16 cellular contexts compared by ENCODE assay signal in the genomic region with DNA sequence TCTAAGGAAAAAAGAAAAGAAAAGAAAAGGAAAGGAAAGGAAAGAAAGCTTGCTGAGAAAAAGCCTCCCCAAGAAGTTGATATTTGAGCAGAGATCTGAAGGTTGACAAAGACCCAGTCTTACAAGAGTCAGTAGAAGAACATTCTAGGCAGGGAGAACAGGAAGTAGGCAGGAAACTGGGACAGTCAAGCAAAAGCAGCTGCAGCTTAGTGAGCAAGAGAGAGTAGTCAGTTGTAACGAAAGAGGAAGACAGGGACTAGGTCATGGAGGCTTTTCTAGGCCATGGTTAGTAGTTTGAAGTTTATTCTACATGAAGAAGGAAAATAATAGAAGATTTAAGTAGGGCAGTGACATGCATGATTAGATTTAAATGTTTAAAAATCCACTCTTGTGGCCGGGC. TPM values are rescaled to one million over a fixed set of nuclear protein-coding genes. Genes with fewer than 3 reads are reported as not detected.
DNase-seq lines count a peak whose midpoint lies in the region; ATAC-seq and TF ChIP-seq lines count a peak whose summit lies in the region.
"Had no signal": no experiment of that assay in that cellular context is flagged by ENCODE, and none has a peak within 500 bp of the region (broad histone marks: within the 10 kb centered on the region; RNA-seq: fewer than 3 reads in every experiment).

No MANE protein-coding gene starts in this region.

- no peak for DNase-seq in CD8-positive, alpha-beta memory T cell
- peak; percentile 45 for DNase-seq in MM.1S
- no peak for DNase-seq in activated CD4-positive, alpha-beta memory T cell treated with anti-CD3 and anti-CD28 coated beads, Interleukin-2, amount 10 ng/mL, durations not matched to agents 7 days and 5 days
- DNase-seq in lower lobe of right lung = no peak
- DNase-seq in mammary epithelial cell = no peak
- DNase-seq in H7 = no peak
- no peak for DNase-seq in NCI-H526 (lab: John Stamatoyannopoulos, UW)
- DNase-seq: activated CD4-positive, alpha-beta T cell treated with anti-CD3 and anti-CD28 coated beads for 4 hours; H9; Karpas-422; NCI-H345; SHP77 treated with DMSO at 0.1 percent for 48 hours; stimulated activated CD4-positive, alpha-beta T cell treated with anti-CD3 and anti-CD28 coated beads, Interleukin-4, amount 100 ng/mL, for 1 hour had no signal

- H3K9me2 ChIP-seq in MM.1S (replicated peaks; ENCODE audit: insufficient read depth, low read length) = no peaks in the 10 kb centered on the region

- peaks cover 38% of the 10 kb centered on the region for H3K4me1 ChIP-seq in CD8-positive, alpha-beta memory T cell (ENCODE audit: insufficient read depth, low read length)
- peaks cover 20% of the 10 kb centered on the region for H3K4me1 ChIP-seq in MM.1S (ENCODE audit: low read length)
- H3K4me1 ChIP-seq in lower lobe of right lung = peaks cover 32% of the 10 kb centered on the region
- H3K4me1 ChIP-seq in mammary epithelial cell (ENCODE audit: insufficient read depth, low read length) = no peaks in the 10 kb centered on the region

- no peak overlapping the region for H3K27ac ChIP-seq in CD8-positive, alpha-beta memory T cell (ENCODE audit: low read depth, low read length)
- H3K27ac ChIP-seq in MM.1S (ENCODE audit: low read length) (no peak overlapping the region), lower lobe of right lung (no peak overlapping the region), mammary epithelial cell (ENCODE audit: insufficient read depth, low read depth, low read length) (no peak overlapping the region)

- in situ Hi-C loops in mammary epithelial cell (cut with MboI; ENCODE audit: low sequenced_read_pairs in 2 of 2) = no loop called here

- peak overlapping the region; percentile 31; the same call in 1 of the 2 replicates for H2AFZ ChIP-seq in MM.1S (ENCODE audit: low read length)
- H2AFZ ChIP-seq in mammary epithelial cell (ENCODE audit: low read depth, low read length) = no peak overlapping the region

- peaks cover 4% of the 10 kb centered on the region; the same call in 1 of the 2 replicates for H3F3A ChIP-seq in MM.1S (ENCODE audit: insufficient read depth, low read length)

- H4K20me1 ChIP-seq in MM.1S (ENCODE audit: insufficient read depth, low read length) (no peaks in the 10 kb centered on the region), mammary epithelial cell (ENCODE audit: insufficient read depth, low read length) (no peaks in the 10 kb centered on the region)

- peak overlapping the region in 3 of 7 donors; percentile 2 to 7 (median 4) for H3K4me3 Mint-ChIP-seq in CD8-positive, alpha-beta memory T cell
- no peak overlapping the region for H3K4me3 Mint-ChIP-seq in activated CD4-positive, alpha-beta memory T cell treated with anti-CD3 and anti-CD28 coated beads, Interleukin-2, amount 10 ng/mL, durations not matched to agents 7 days and 5 days
- H3K4me3 Mint-ChIP-seq: H9 had no signal

- H3K9ac ChIP-seq in MM.1S (ENCODE audit: low read length) (no peak overlapping the region), mammary epithelial cell (ENCODE audit: insufficient read depth, low read length) (no peak overlapping the region)

- H3K4me3 ChIP-seq in CD8-positive, alpha-beta memory T cell (ENCODE audit: low read length) = no peak overlapping the region
- H3K4me3 ChIP-seq in MM.1S (ENCODE audit: low read length) (no peak overlapping the region), lower lobe of right lung (no peak overlapping the region), mammary epithelial cell (replicated peaks in 1 of 3; ENCODE audit: insufficient read depth in 1 of 3, low read depth in 2 of 3, low read length in 3 of 3) (no peak overlapping the region), H7 (ENCODE audit: insufficient read depth, low read depth, low read length) (no peak overlapping the region)
- H3K4me3 ChIP-seq: lung had no signal

- dilution Hi-C loops in mammary epithelial cell (cut with HindIII; ENCODE audit: low sequenced_read_pairs) = no loop called here

- H3K9me3 ChIP-seq in CD8-positive, alpha-beta memory T cell (ENCODE audit: low read length) = no peaks in the 10 kb centered on the region
- H3K9me3 ChIP-seq in MM.1S (replicated peaks; ENCODE audit: insufficient read depth, low read length) (no peaks in the 10 kb centered on the region), lower lobe of right lung (no peaks in the 10 kb centered on the region), mammary epithelial cell (replicated peaks; ENCODE audit: insufficient read depth, low read length) (no peaks in the 10 kb centered on the region)

- no peak for TF ChIP-seq CTCF in MM.1S (IDR thresholded peaks at IDR 0.05; ENCODE audit: low read length)
- no peak for TF ChIP-seq CTCF in lower lobe of right lung (IDR thresholded peaks at IDR 0.05)
- TF ChIP-seq CTCF in mammary epithelial cell (conservative IDR thresholded peaks at IDR 0.05 in 1 of 2, IDR thresholded peaks at IDR 0.05 in 1 of 2; ENCODE audit: extremely low read depth in 1 of 2, insufficient read depth in 1 of 2, low read depth in 1 of 2, low read length in 2 of 2) = no peak

- no peaks in the 10 kb centered on the region for H3K9me3 Mint-ChIP-seq in CD8-positive, alpha-beta memory T cell
- no peaks in the 10 kb centered on the region for H3K9me3 Mint-ChIP-seq in activated CD4-positive, alpha-beta memory T cell treated with anti-CD3 and anti-CD28 coated beads, Interleukin-2, amount 10 ng/mL, durations not matched to agents 7 days and 5 days
- H3K9me3 Mint-ChIP-seq: H9 had no signal

- no peaks in the 10 kb centered on the region for H3K36me3 Mint-ChIP-seq in CD8-positive, alpha-beta memory T cell
- H3K36me3 Mint-ChIP-seq in activated CD4-positive, alpha-beta memory T cell treated with anti-CD3 and anti-CD28 coated beads, Interleukin-2, amount 10 ng/mL, durations not matched to agents 7 days and 5 days (ENCODE audit: low read depth) = peaks cover 7% of the 10 kb centered on the region

- H3K36me3 ChIP-seq in CD8-positive, alpha-beta memory T cell (ENCODE audit: insufficient read depth, low read length) = no peaks in the 10 kb centered on the region
- H3K36me3 ChIP-seq in MM.1S (replicated peaks; ENCODE audit: insufficient read depth, low read length) (no peaks in the 10 kb centered on the region), lower lobe of right lung (no peaks in the 10 kb centered on the region), mammary epithelial cell (ENCODE audit: insufficient read depth, low read length) (no peaks in the 10 kb centered on the region), H7 (replicated peaks; ENCODE audit: control insufficient read depth, insufficient read depth, low read length) (no peaks in the 10 kb centered on the region)

- POLR2A ChIA-PET in CD8-positive, alpha-beta memory T cell (lab: Charles Lee) = no interaction called here
- POLR2A ChIA-PET in activated CD4-positive, alpha-beta memory T cell treated with anti-CD3 and anti-CD28 coated beads, Interleukin-2, amount 10 ng/mL, durations not matched to agents 7 days and 5 days (lab: Charles Lee) = interaction anchor here (0.9 to 4.0 kb wide), 10 partner anchors 9 to 110 kb away, joined by 3 to 33 read pairs (median 6); a partner anchor contains a TSS

- H3K4me2 ChIP-seq in MM.1S (ENCODE audit: low read depth, low read length) = no peak overlapping the region
- no peak overlapping the region for H3K4me2 ChIP-seq in mammary epithelial cell (ENCODE audit: insufficient read depth, low read depth, low read length)

- CTCF ChIA-PET in CD8-positive, alpha-beta memory T cell (lab: Charles Lee) = interaction anchor here (0.6 to 0.7 kb wide), 2 partner anchors 42 to 477 kb away, joined by 3 read pairs; no protein-coding TSS in a partner anchor
- CTCF ChIA-PET in activated CD4-positive, alpha-beta memory T cell treated with anti-CD3 and anti-CD28 coated beads, Interleukin-2, amount 10 ng/mL, durations not matched to agents 7 days and 5 days (lab: Charles Lee) = no interaction called here
- CTCF ChIA-PET in mammary epithelial cell (lab: Charles Lee; ENCODE audit: low non-redundant PET) = no interaction called here

- peak overlapping the region in 7 of 8 donors; percentile 8 to 89 (median 72) for H3K27ac Mint-ChIP-seq in CD8-positive, alpha-beta memory T cell
- peak overlapping the region; percentile 87 for H3K27ac Mint-ChIP-seq in activated CD4-positive, alpha-beta memory T cell treated with anti-CD3 and anti-CD28 coated beads, Interleukin-2, amount 10 ng/mL, durations not matched to agents 7 days and 5 days
- H3K27ac Mint-ChIP-seq: progenitor cell of endocrine pancreas had no signal

- peak; percentile 40 to 49 for ATAC-seq in lower lobe of right lung
- ATAC-seq in GM18868 (IDR thresholded peaks at IDR 0.05; ENCODE audit: unreplicated experiment) = no peak

- H3K27me3 ChIP-seq in CD8-positive, alpha-beta memory T cell (ENCODE audit: insufficient read depth, low read length, poor library complexity, severe bottlenecking) = no peaks in the 10 kb centered on the region
- H3K27me3 ChIP-seq in MM.1S (replicated peaks; ENCODE audit: insufficient read depth, low read length) (no peaks in the 10 kb centered on the region), lower lobe of right lung (ENCODE audit: low read depth) (no peaks in the 10 kb centered on the region), mammary epithelial cell (ENCODE audit: insufficient read depth, low read length) (no peaks in the 10 kb centered on the region), H7 (ENCODE audit: control insufficient read depth, insufficient read depth, low read length) (no peaks in the 10 kb centered on the region)

- 77% methylated on average over 2 of the region's 2 CpGs for WGBS in mammary epithelial cell (ENCODE audit: low coverage, missing lambda C conversion rate)

- BruUV-seq in mammary epithelial cell (replicated peaks; lab: Mats Ljungman, UMichigan) = no TSS peak

- intact Hi-C loops in lower lobe of right lung (cut with DNase I) (no loop called here), mammary epithelial cell (cut with micrococcal nuclease) (no loop called here)

- H3K4me1 Mint-ChIP-seq in CD8-positive, alpha-beta memory T cell = peaks cover 28 to 45% (median 31%) of the 10 kb centered on the region in 3 donors
- H3K4me1 Mint-ChIP-seq in activated CD4-positive, alpha-beta memory T cell treated with anti-CD3 and anti-CD28 coated beads, Interleukin-2, amount 10 ng/mL, durations not matched to agents 7 days and 5 days = peaks cover 61% of the 10 kb centered on the region

- H3K79me2 ChIP-seq in MM.1S (ENCODE audit: low read length) (no peaks in the 10 kb centered on the region), mammary epithelial cell (ENCODE audit: insufficient read depth, low read length) (no peaks in the 10 kb centered on the region)

- peaks cover 0 to 1% of the 10 kb centered on the region in 2 donors for H3K27me3 Mint-ChIP-seq in CD8-positive, alpha-beta memory T cell
- no peaks in the 10 kb centered on the region for H3K27me3 Mint-ChIP-seq in activated CD4-positive, alpha-beta memory T cell treated with anti-CD3 and anti-CD28 coated beads, Interleukin-2, amount 10 ng/mL, durations not matched to agents 7 days and 5 days

RNA-seq across cellular contexts. Expression of a gene that starts 31.8 kb away (rescaled TPM):
- 10 to 100 TPM; 31.0 to 31.3 TPM for total RNA-seq in CD8-positive, alpha-beta memory T cell
- 9.1 TPM for polyA plus RNA-seq in CD8-positive, alpha-beta memory T cell
- 10 to 100 TPM; 47.1 to 48.6 TPM for total RNA-seq in activated CD4-positive, alpha-beta memory T cell treated with anti-CD3 and anti-CD28 coated beads, Interleukin-2, amount 10 ng/mL, durations not matched to agents 7 days and 5 days
- total RNA-seq in lower lobe of right lung = 36.7 TPM
- under 1 TPM; 0.12 to 0.67 TPM for total RNA-seq in mammary epithelial cell
- polyA plus RNA-seq in mammary epithelial cell = 0.08 TPM
- not detected for polyA minus RNA-seq in mammary epithelial cell
- total RNA-seq in H7 (2014; rRNA removed; shearing (Covaris generic)) = 0.33 and 0.69 TPM in 2 replicates
- total RNA-seq: H9 had no signal

RNA-seq across cellular contexts. Expression of a gene that starts 48.1 kb away (rescaled TPM):
- total RNA-seq in CD8-positive, alpha-beta memory T cell = 10 to 100 TPM; 13.4 to 16.9 TPM
- polyA plus RNA-seq in CD8-positive, alpha-beta memory T cell = 44.9 TPM
- total RNA-seq in activated CD4-positive, alpha-beta memory T cell treated with anti-CD3 and anti-CD28 coated beads, Interleukin-2, amount 10 ng/mL, durations not matched to agents 7 days and 5 days = 10 to 100 TPM; 28.9 to 31.2 TPM
- total RNA-seq in lower lobe of right lung (93.9 TPM), mammary epithelial cell (100 to 1,000 TPM in 1 of 2 donors, 10 to 100 TPM in 1; 10.2 to 100 TPM)
- polyA plus RNA-seq in mammary epithelial cell = 2.9 TPM
- 12.6 TPM for polyA minus RNA-seq in mammary epithelial cell
- 27.9 and 48.7 TPM in 2 replicates for total RNA-seq in H7 (2014; rRNA removed; shearing (Covaris generic))

Comparison
In these comparisons a context has a peak if more than half of its experiments do, and no peak if none do; other contexts are left out.
1. RNA of a gene that starts 31.8 kb away (total RNA-seq): 47.1 to 48.6 TPM in activated CD4-positive, alpha-beta memory T cell treated with anti-CD3 and anti-CD28 coated beads, Interleukin-2, amount 10 ng/mL, durations not matched to agents 7 days and 5 days, 36.7 TPM in lower lobe of right lung (single experiment) and 31.0 to 31.3 TPM in CD8-positive, alpha-beta memory T cell; 0.33 to 0.69 TPM in H7 and 0.12 to 0.67 TPM in mammary epithelial cell; every median in the first group is over 10 times any median in the second.